1 cellular context compared by ENCODE assay signal in the genomic region with DNA sequence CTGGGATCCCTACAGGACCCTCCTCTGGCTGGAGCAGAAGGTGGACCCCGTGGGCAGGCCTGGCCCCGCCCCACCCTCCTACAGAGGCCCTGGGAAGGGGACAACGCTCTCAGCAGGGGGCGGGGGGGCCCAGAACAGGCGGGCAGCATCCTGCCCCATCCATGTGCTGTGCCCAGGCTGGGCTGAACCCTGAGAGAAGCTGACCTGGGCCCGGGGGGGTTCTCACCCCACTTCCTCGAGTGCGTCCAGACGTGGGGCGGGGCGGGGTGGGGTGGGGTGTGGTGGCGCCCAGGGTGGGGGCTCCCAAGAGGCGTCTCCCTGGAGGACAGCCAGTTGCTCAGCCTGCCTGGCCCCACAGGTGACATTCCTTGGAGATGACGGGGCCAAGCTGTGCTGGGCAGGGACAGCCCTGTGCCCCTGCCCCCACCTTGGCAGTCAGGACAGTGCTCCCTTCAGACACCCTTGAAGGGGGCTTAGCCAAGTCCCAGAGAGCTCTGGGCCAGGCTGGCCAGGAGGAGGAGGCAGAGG.
TF ChIP-seq lines count a peak whose summit lies in the region.

No MANE protein-coding gene starts in this region.

TF ChIP-seq in K562, 482 proteins besides CTCF, POLR2A, EP300 and RAD21 (continued from another document and continues in another):
- TF ChIP-seq, protein P1, sequence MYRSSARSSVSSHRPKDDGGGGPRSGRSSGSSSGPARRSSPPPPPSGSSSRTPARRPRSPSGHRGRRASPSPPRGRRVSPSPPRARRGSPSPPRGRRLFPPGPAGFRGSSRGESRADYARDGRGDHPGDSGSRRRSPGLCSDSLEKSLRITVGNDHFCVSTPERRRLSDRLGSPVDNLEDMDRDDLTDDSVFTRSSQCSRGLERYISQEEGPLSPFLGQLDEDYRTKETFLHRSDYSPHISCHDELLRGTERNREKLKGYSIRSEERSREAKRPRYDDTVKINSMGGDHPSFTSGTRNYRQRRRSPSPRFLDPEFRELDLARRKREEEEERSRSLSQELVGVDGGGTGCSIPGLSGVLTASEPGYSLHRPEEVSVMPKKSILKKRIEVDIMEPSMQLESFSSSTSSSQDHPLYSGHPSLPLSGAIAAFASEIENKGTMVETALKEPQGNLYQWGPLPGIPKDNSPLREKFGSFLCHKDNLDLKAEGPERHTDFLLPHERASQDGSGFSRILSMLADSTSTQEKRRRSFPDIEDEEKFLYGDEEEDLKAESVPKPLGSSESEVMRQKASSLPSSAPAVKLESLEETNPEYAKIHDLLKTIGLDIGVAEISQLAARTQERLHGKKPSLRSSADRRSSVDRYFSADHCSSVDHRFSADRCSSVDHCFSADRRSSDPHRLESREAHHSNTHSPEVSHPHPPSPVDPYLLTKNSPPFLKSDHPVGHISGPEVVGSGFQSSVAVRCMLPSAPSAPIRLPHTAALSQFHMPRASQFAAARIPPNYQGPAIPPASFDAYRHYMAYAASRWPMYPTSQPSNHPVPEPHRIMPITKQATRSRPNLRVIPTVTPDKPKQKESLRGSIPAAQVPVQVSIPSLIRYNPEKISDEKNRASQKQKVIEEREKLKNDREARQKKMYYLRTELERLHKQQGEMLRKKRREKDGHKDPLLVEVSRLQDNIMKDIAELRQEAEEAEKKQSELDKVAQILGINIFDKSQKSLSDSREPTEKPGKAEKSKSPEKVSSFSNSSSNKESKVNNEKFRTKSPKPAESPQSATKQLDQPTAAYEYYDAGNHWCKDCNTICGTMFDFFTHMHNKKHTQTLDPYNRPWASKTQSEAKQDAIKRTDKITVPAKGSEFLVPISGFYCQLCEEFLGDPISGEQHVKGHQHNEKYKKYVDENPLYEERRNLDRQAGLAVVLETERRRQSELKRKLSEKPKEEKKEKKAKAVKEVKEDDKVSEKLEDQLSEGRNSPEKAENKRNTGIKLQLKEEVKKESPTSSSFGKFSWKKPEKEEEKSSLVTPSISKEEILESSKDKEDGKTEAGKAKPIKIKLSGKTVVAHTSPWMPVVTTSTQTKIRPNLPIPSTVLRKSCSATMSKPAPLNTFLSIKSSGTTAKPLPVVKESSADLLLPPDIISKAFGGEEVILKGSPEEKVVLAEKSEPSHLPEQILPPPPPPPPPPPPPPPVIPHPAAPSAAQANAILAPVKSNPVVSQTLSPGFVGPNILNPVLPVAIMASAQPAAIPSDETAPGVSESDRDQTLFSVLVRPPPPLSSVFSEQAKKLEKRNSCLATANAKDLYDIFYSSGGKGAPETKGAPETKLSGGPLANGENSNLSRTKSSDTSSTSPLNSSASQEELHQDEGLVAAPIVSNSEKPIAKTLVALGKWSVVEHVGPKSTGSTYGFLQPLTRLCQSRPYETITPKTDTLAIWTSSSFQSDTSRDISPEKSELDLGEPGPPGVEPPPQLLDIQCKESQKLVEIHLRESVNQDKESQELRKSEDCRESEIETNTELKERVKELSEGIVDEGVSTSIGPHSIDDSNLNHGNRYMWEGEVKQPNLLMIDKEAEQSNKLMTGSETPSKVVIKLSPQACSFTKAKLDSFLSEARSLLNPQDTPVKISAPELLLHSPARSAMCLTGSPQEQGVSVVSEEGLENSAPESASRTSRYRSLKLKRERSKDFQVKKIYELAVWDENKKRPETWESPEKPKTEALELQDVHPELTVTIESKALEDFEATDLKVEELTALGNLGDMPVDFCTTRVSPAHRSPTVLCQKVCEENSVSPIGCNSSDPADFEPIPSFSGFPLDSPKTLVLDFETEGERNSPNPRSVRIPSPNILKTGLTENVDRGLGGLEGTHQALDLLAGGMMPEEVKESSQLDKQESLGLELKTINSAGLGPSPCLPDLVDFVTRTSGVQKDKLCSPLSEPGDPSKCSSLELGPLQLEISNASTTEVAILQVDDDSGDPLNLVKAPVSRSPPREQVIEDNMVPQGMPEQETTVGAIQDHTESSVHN (IDR thresholded peaks at IDR 0.05; ENCODE audit: borderline replicate concordance in 1 of 2, low read depth in 1 of 2): no peak
- TF ChIP-seq ZNF239 (CRISPR knock-in tag; IDR thresholded peaks at IDR 0.05) (no peak), PML (IDR thresholded peaks at IDR 0.05; ENCODE audit: low read length) (no peak), ZNF134 (CRISPR knock-in tag; conservative IDR thresholded peaks at IDR 0.05) (no peak), GATA2 (CRISPR knock-in tag; IDR thresholded peaks at IDR 0.05) (no peak), ZNF695 (CRISPR knock-in tag; IDR thresholded peaks at IDR 0.05) (no peak), LEF1 (IDR thresholded peaks at IDR 0.05) (no peak), KAT8 (IDR thresholded peaks at IDR 0.05; ENCODE audit: low read depth) (no peak), XRCC5 (IDR thresholded peaks at IDR 0.05; ENCODE audit: low read depth, low read length) (no peak), PYGO2 (tag; IDR thresholded peaks at IDR 0.05) (no peak), JUNB (CRISPR knock-in tag; conservative IDR thresholded peaks at IDR 0.05) (no peak), NR1H2 (CRISPR knock-in tag; IDR thresholded peaks at IDR 0.05) (no peak), ETS2 (tag; IDR thresholded peaks at IDR 0.05; ENCODE audit: borderline replicate concordance, poor library complexity, severe bottlenecking) (no peak), JUND (IDR thresholded peaks at IDR 0.05; ENCODE audit: borderline replicate concordance, low read depth, low read length) (peak; percentile 45), JUND (tag; IDR thresholded peaks at IDR 0.05; ENCODE audit: borderline replicate concordance, low read depth, low read length) (no peak; the same call in 2 of the 3 replicates), NCOR1 (IDR thresholded peaks at IDR 0.05) (no peak), ZC3H11A (IDR thresholded peaks at IDR 0.05; ENCODE audit: low read depth, low read length) (no peak), SIN3A (IDR thresholded peaks at IDR 0.05; ENCODE audit: borderline replicate concordance in 2 of 2, control insufficient read depth in 1 of 2, low read depth in 2 of 2, low read length in 2 of 2) (0 out of 4 replicates have a peak, but pooled peaks of 1 of the 2 experiments have one; percentile 36), ZNF316 (IDR thresholded peaks at IDR 0.05) (no peak), ZBTB1 (CRISPR knock-in tag; IDR thresholded peaks at IDR 0.05; ENCODE audit: borderline replicate concordance, low read depth) (0 out of 2 replicates have a peak, but pooled peaks have one; percentile 22), TRIM28 (IDR thresholded peaks at IDR 0.05) (no peak), ZNF561 (CRISPR knock-in tag; conservative IDR thresholded peaks at IDR 0.05) (no peak), HDAC8 (tag; IDR thresholded peaks at IDR 0.05) (no peak), RBM25 (IDR thresholded peaks at IDR 0.05; ENCODE audit: low read depth, low read length, severe bottlenecking) (no peak), KHSRP (IDR thresholded peaks at IDR 0.05) (no peak), ZNF121 (CRISPR knock-in tag; conservative IDR thresholded peaks at IDR 0.05) (no peak), ZNF197 (CRISPR knock-in tag; IDR thresholded peaks at IDR 0.05; ENCODE audit: low read depth) (no peak), ZNF175 (CRISPR knock-in tag; IDR thresholded peaks at IDR 0.05; ENCODE audit: low read depth) (no peak), L3MBTL2 (IDR thresholded peaks at IDR 0.05) (no peak)
- TF ChIP-seq, protein P2, sequence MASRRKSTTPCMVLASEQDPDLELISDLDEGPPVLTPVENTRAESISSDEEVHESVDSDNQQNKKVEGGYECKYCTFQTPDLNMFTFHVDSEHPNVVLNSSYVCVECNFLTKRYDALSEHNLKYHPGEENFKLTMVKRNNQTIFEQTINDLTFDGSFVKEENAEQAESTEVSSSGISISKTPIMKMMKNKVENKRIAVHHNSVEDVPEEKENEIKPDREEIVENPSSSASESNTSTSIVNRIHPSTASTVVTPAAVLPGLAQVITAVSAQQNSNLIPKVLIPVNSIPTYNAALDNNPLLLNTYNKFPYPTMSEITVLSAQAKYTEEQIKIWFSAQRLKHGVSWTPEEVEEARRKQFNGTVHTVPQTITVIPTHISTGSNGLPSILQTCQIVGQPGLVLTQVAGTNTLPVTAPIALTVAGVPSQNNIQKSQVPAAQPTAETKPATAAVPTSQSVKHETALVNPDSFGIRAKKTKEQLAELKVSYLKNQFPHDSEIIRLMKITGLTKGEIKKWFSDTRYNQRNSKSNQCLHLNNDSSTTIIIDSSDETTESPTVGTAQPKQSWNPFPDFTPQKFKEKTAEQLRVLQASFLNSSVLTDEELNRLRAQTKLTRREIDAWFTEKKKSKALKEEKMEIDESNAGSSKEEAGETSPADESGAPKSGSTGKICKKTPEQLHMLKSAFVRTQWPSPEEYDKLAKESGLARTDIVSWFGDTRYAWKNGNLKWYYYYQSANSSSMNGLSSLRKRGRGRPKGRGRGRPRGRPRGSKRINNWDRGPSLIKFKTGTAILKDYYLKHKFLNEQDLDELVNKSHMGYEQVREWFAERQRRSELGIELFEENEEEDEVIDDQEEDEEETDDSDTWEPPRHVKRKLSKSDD (conservative IDR thresholded peaks at IDR 0.05; ENCODE audit: low read length): no peak
- TF ChIP-seq, protein P3, sequence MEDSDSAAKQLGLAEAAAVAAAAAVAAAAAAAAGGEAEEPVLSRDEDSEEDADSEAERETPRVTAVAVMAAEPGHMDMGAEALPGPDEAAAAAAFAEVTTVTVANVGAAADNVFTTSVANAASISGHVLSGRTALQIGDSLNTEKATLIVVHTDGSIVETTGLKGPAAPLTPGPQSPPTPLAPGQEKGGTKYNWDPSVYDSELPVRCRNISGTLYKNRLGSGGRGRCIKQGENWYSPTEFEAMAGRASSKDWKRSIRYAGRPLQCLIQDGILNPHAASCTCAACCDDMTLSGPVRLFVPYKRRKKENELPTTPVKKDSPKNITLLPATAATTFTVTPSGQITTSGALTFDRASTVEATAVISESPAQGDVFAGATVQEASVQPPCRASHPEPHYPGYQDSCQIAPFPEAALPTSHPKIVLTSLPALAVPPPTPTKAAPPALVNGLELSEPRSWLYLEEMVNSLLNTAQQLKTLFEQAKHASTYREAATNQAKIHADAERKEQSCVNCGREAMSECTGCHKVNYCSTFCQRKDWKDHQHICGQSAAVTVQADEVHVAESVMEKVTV (CRISPR knock-in tag; IDR thresholded peaks at IDR 0.05): no peak
- TF ChIP-seq, protein P4, sequence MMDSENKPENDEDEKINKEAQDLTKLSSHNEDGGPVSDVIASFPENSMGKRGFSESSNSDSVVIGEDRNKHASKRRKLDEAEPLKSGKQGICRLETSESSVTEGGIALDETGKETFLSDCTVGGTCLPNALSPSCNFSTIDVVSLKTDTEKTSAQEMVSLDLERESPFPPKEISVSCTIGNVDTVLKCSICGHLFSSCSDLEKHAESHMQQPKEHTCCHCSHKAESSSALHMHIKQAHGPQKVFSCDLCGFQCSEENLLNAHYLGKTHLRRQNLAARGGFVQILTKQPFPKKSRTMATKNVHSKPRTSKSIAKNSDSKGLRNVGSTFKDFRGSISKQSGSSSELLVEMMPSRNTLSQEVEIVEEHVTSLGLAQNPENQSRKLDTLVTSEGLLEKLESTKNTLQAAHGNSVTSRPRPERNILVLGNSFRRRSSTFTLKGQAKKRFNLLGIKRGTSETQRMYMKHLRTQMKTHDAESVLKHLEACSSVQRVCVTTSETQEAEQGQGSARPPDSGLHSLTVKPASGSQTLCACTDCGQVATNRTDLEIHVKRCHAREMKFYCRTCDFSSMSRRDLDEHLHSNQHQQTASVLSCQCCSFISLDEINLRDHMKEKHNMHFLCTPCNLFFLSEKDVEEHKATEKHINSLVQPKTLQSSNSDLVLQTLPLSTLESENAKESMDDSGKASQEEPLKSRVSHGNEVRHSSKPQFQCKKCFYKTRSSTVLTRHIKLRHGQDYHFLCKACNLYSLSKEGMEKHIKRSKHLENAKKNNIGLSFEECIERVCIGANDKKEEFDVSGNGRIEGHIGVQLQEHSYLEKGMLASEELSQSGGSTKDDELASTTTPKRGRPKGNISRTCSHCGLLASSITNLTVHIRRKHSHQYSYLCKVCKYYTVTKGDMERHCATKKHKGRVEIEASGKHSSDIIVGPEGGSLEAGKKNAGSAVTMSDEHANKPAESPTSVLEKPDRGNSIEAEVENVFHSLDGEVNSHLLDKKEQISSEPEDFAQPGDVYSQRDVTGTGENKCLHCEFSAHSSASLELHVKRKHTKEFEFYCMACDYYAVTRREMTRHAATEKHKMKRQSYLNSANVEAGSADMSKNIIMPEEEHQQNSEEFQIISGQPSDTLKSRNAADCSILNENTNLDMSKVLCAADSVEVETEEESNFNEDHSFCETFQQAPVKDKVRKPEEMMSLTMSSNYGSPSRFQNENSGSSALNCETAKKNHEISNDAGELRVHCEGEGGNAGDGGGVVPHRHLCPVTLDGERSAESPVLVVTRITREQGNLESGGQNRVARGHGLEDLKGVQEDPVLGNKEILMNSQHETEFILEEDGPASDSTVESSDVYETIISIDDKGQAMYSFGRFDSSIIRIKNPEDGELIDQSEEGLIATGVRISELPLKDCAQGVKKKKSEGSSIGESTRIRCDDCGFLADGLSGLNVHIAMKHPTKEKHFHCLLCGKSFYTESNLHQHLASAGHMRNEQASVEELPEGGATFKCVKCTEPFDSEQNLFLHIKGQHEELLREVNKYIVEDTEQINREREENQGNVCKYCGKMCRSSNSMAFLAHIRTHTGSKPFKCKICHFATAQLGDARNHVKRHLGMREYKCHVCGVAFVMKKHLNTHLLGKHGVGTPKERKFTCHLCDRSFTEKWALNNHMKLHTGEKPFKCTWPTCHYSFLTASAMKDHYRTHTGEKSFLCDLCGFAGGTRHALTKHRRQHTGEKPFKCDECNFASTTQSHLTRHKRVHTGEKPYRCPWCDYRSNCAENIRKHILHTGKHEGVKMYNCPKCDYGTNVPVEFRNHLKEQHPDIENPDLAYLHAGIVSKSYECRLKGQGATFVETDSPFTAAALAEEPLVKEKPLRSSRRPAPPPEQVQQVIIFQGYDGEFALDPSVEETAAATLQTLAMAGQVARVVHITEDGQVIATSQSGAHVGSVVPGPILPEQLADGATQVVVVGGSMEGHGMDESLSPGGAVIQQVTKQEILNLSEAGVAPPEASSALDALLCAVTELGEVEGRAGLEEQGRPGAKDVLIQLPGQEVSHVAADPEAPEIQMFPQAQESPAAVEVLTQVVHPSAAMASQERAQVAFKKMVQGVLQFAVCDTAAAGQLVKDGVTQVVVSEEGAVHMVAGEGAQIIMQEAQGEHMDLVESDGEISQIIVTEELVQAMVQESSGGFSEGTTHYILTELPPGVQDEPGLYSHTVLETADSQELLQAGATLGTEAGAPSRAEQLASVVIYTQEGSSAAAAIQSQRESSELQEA (IDR thresholded peaks at IDR 0.05; ENCODE audit: low read depth): no peak
